ENCODE assay signal across 19 cellular contexts in the genomic region with DNA sequence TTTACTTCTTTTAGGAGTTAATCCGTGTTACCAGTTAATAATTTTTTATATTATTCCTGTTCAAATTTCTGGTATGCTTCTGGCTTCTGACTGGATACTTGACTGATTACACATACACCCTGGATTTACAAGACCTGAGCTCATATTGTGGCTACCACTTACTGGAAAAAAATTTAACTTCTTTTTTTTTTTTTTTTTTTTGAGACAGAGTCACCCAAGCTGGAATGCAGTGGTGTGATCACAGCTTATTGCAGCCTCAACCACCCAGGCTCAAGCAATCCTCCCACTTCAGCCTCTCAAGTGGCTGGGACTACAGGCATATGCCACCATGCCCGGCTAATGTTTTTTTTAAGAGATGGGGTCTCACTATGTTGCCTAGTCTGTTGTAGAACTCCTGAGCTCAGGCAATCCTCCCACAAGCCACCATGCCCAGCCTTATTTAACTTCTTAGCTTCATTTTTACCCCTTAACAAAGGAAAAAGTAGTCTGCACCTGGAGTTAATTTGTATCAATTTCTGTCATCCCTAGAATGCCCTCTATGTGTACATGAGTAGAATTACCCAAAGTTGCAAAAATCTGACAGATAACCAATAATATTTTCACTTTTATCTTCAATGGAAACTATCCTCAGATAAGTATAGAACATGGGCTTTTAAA.
A peak's percentile ranks its signal among the peaks of the same experiment; 100 is the strongest.
DNase-seq lines count a peak whose midpoint lies in the region; ATAC-seq, FAIRE-seq and TF ChIP-seq lines count a peak whose summit lies in the region.
"Had no signal": no experiment of that assay in that cellular context is flagged by ENCODE, and none has a peak within 500 bp of the region (broad histone marks: within the 10 kb centered on the region; RNA-seq: fewer than 3 reads in every experiment).

No MANE protein-coding gene starts in this region.

- no peak for TF ChIP-seq CTCF in D721Med (IDR thresholded peaks at IDR 0.05; ENCODE audit: insufficient read depth, missing control alignments)
- no peak for TF ChIP-seq CTCF in coronary artery (IDR thresholded peaks at IDR 0.05)

- H3K27me3 ChIP-seq in ACC112 (ENCODE audit: insufficient read depth, low read length), result no peaks in the 10 kb centered on the region
- H3K27me3 ChIP-seq: esophagus muscularis mucosa had no signal

- H3K79me2 ChIP-seq in ACC112 (ENCODE audit: control insufficient read depth, insufficient read depth, low read length, unreplicated experiment), result no peaks in the 10 kb centered on the region

- no peak overlapping the region for H2AFZ ChIP-seq in ACC112 (ENCODE audit: low read length, unreplicated experiment)

- H3K27ac ChIP-seq in ACC112 (ENCODE audit: low read depth, low read length) (peak overlapping the region; percentile 34), coronary artery (no peak overlapping the region)
- H3K27ac ChIP-seq: esophagus muscularis mucosa had no signal

- peak; percentile 64 for DNase-seq in HK-2 (ENCODE audit: unreplicated experiment)
- peak; percentile 87 for DNase-seq in amniotic epithelial cell (ENCODE audit: low read depth)
- peak; percentile 90 for DNase-seq in iris pigment epithelial cell (ENCODE audit: low read depth)
- DNase-seq in NCI-H187 treated with DMSO at 0.1 percent for 48 hours (lab: John Stamatoyannopoulos, UW), result no peak
- no peak for DNase-seq in D721Med (ENCODE audit: insufficient read length, low spot score)
- no peak for DNase-seq in coronary artery (ENCODE audit: low spot score)
- DNase-seq: activated CD4-positive, alpha-beta T cell treated with anti-CD3 and anti-CD28 coated beads for 4 hours; caudate nucleus; GF-D8; naive B cell; NCI-H1105; NCI-H526 treated with DMSO at 0.1 percent for 48 hours; small intestine; SW 1271 had no signal

- no peaks in the 10 kb centered on the region; the same call in 1 of the 2 replicates for H3K36me3 ChIP-seq in ACC112 (ENCODE audit: insufficient read depth, low read length)

- H3K4me1 ChIP-seq in ACC112 (ENCODE audit: control insufficient read depth, insufficient read depth, low read length, unreplicated experiment), result peaks cover 13% of the 10 kb centered on the region

- H3K4me3 ChIP-seq in ACC112 (ENCODE audit: low read depth, low read length), result no peak overlapping the region
- H3K4me3 ChIP-seq in coronary artery, result no peak overlapping the region
- H3K4me3 ChIP-seq: esophagus muscularis mucosa had no signal

- FAIRE-seq in D721Med (lab: Jason Lieb, UNC), result no peak
- FAIRE-seq: islet of Langerhans, small intestine had no signal

- no peak for ATAC-seq in GM21447 (IDR thresholded peaks at IDR 0.05; ENCODE audit: unreplicated experiment)
- ATAC-seq: activated T-helper 17 cell treated with anti-CD3 and anti-CD28 coated beads, Interleukin-2, amount 50 U/mL, for 72 hours had no signal

Comparison
In these comparisons a context has a peak if more than half of its experiments do, and no peak if none do; other contexts are left out.
1. DNase-seq: peak in HK-2 (single experiment), amniotic epithelial cell (single experiment) and iris pigment epithelial cell (single experiment); none in NCI-H187 treated with DMSO at 0.1 percent for 48 hours (single experiment), D721Med (single experiment) and coronary artery (single experiment).